13 cellular contexts compared by ENCODE assay signal in genomic region chr9:85536076-85536475, GRCh38.
A peak's percentile ranks its signal among the peaks of the same experiment; 100 is the strongest.
DNase-seq lines count a peak whose midpoint lies in the region; ATAC-seq and TF ChIP-seq lines count a peak whose summit lies in the region.
"Had no signal": no experiment of that assay in that cellular context is flagged by ENCODE, and none has a peak within 500 bp of the region (broad histone marks: within the 10 kb centered on the region; RNA-seq: fewer than 3 reads in every experiment).

No MANE protein-coding gene starts in this region.

- intact Hi-C loops in PC-3 (cut with micrococcal nuclease), result no loop called here
- intact Hi-C loops in spleen (cut with DNase I; ENCODE audit: low total_unique reads), result no loop called here

- no peak for TF ChIP-seq POLR2A in spleen (IDR thresholded peaks at IDR 0.05)

- WGBS in spleen, 5 donors, result 80 to 97% (median 94%) methylated on average over 2 of the region's 2 CpGs

- H3K9ac ChIP-seq in PC-3 (ENCODE audit: low read length), result no peak overlapping the region

- no peaks in the 10 kb centered on the region for H3K36me3 Mint-ChIP-seq in activated naive CD4-positive, alpha-beta T cell treated with anti-CD3 and anti-CD28 coated beads, Interleukin-2, amount 10 ng/mL, durations not matched to agents 7 days and 5 days

- H3K4me3 ChIP-seq in AG04449 (ENCODE audit: low read depth, low read length) (no peak overlapping the region), PC-3 (ENCODE audit: low read length) (no peak overlapping the region), fibroblast of mammary gland (ENCODE audit: control insufficient read depth, low read depth, low read length) (no peak overlapping the region), spleen (no peak overlapping the region)
- H3K4me3 ChIP-seq: cardiac muscle cell, stomach had no signal

- H3K9me3 ChIP-seq in PC-3 (ENCODE audit: low read length) (no peaks in the 10 kb centered on the region), spleen (peaks cover 0 to 4% (median 0%) of the 10 kb centered on the region in 8 donors)
- H3K9me3 ChIP-seq: stomach had no signal

- H3K9me2 ChIP-seq in PC-3 (replicated peaks; ENCODE audit: low read length), result no peaks in the 10 kb centered on the region

- H4K20me1 ChIP-seq in PC-3 (ENCODE audit: low read length), result no peaks in the 10 kb centered on the region

- no peak overlapping the region for H2AFZ ChIP-seq in PC-3 (ENCODE audit: low read length)

- no TSS peak for BruUV-seq in PC-3 (replicated peaks; lab: Mats Ljungman, UMichigan)

- H3K4me2 ChIP-seq in PC-3 (ENCODE audit: low read length), result no peak overlapping the region

- POLR2A ChIA-PET in AG04449 (lab: Yijun Ruan, JAX), result no interaction called here
- POLR2A ChIA-PET in PC-3 (lab: Charles Lee; ENCODE audit: unreplicated experiment), result no interaction called here

- H3K27me3 ChIP-seq in PC-3 (ENCODE audit: low read length) (no peaks in the 10 kb centered on the region), spleen (replicated peaks in 1 of 7) (no peaks in the 10 kb centered on the region)
- H3K27me3 ChIP-seq: cardiac muscle cell, stomach had no signal

- H3F3A ChIP-seq in PC-3 (ENCODE audit: low read length, unreplicated experiment), result no peaks in the 10 kb centered on the region

- no peaks in the 10 kb centered on the region for H3K9me3 Mint-ChIP-seq in activated naive CD4-positive, alpha-beta T cell treated with anti-CD3 and anti-CD28 coated beads, Interleukin-2, amount 10 ng/mL, durations not matched to agents 7 days and 5 days

- CTCF ChIA-PET in AG04449 (lab: Yijun Ruan, JAX), result no interaction called here
- CTCF ChIA-PET in PC-3 (lab: Charles Lee), result no interaction called here
- CTCF ChIA-PET in activated naive CD4-positive, alpha-beta T cell treated with anti-CD3 and anti-CD28 coated beads, Interleukin-2, amount 10 ng/mL, durations not matched to agents 7 days and 5 days (lab: Charles Lee), result no interaction called here

- ATAC-seq in PC-3, result no peak
- ATAC-seq in GM21528 (IDR thresholded peaks at IDR 0.05; ENCODE audit: low FRiP score, unreplicated experiment), result no peak
- ATAC-seq in HG03432 (IDR thresholded peaks at IDR 0.05; ENCODE audit: unreplicated experiment), result no peak

- TF ChIP-seq CTCF in AG04449 (IDR thresholded peaks at IDR 0.05; ENCODE audit: insufficient read depth, low read length, missing control alignments) (no peak), PC-3 (conservative IDR thresholded peaks at IDR 0.05; ENCODE audit: low read depth, low read length) (no peak), fibroblast of mammary gland (conservative IDR thresholded peaks at IDR 0.05; ENCODE audit: control insufficient read depth, insufficient read depth, low read depth, low read length) (no peak), spleen (IDR thresholded peaks at IDR 0.05 in 8 of 11, conservative IDR thresholded peaks at IDR 0.05 in 3 of 11) (no peak)

- no peaks in the 10 kb centered on the region for H3K4me1 Mint-ChIP-seq in activated naive CD4-positive, alpha-beta T cell treated with anti-CD3 and anti-CD28 coated beads, Interleukin-2, amount 10 ng/mL, durations not matched to agents 7 days and 5 days

- DNase-seq in AG04449 (ENCODE audit: low read depth, low spot score) (peak; percentile 44), PC-3 (peak; percentile 39), fibroblast of mammary gland (ENCODE audit: low read depth) (peak; percentile 87), myocyte (ENCODE audit: low read depth) (peak; percentile 71), spleen (no peak)
- no peak for DNase-seq in activated naive CD4-positive, alpha-beta T cell treated with anti-CD3 and anti-CD28 coated beads, Interleukin-2, amount 10 ng/mL, durations not matched to agents 7 days and 5 days
- DNase-seq: NCI-H2081 treated with DMSO at 0.1 percent for 48 hours; OCI-M1; stimulated activated CD4-positive, alpha-beta T cell treated with anti-CD3 and anti-CD28 coated beads, Interleukin-15, amount 100 ng/mL, for 24 hours; stomach had no signal

- H3K27ac ChIP-seq in PC-3 (ENCODE audit: low read length) (no peak overlapping the region), spleen (peak overlapping the region in 3 of 8 donors; percentile 3 to 71 (median 7))
- H3K27ac ChIP-seq: cardiac muscle cell, stomach had no signal

- H3K36me3 ChIP-seq in PC-3 (ENCODE audit: low read depth, low read length), result no peaks in the 10 kb centered on the region
- no peaks in the 10 kb centered on the region for H3K36me3 ChIP-seq in spleen
- H3K36me3 ChIP-seq: cardiac muscle cell, stomach had no signal

- H3K27ac Mint-ChIP-seq in activated naive CD4-positive, alpha-beta T cell treated with anti-CD3 and anti-CD28 coated beads, Interleukin-2, amount 10 ng/mL, durations not matched to agents 7 days and 5 days, result no peak overlapping the region

- no peaks in the 10 kb centered on the region for H3K27me3 Mint-ChIP-seq in activated naive CD4-positive, alpha-beta T cell treated with anti-CD3 and anti-CD28 coated beads, Interleukin-2, amount 10 ng/mL, durations not matched to agents 7 days and 5 days

- H3K4me3 Mint-ChIP-seq in activated naive CD4-positive, alpha-beta T cell treated with anti-CD3 and anti-CD28 coated beads, Interleukin-2, amount 10 ng/mL, durations not matched to agents 7 days and 5 days, result no peak overlapping the region

- H3K4me1 ChIP-seq in PC-3 (ENCODE audit: insufficient read depth, low read length) (no peaks in the 10 kb centered on the region), spleen (peaks cover 0 to 12% (median 3%) of the 10 kb centered on the region in 6 donors)

- H3K79me2 ChIP-seq in PC-3 (ENCODE audit: low read length), result no peaks in the 10 kb centered on the region

Comparison
In these comparisons a context has a peak if more than half of its experiments do, and no peak if none do; other contexts are left out.
1. DNase-seq: peak in AG04449 (single experiment), PC-3 (single experiment), fibroblast of mammary gland (single experiment) and myocyte (single experiment); none in activated naive CD4-positive, alpha-beta T cell treated with anti-CD3 and anti-CD28 coated beads, Interleukin-2, amount 10 ng/mL, durations not matched to agents 7 days and 5 days (single experiment) and spleen (single experiment).